In genomic region chr2:146317959-146318358, GRCh38 we compare ENCODE assay signal across 18 cellular contexts.
DNase-seq lines count a peak whose midpoint lies in the region; ATAC-seq and TF ChIP-seq lines count a peak whose summit lies in the region.
"Had no signal": no experiment of that assay in that cellular context is flagged by ENCODE, and none has a peak within 500 bp of the region (broad histone marks: within the 10 kb centered on the region; RNA-seq: fewer than 3 reads in every experiment).

No MANE protein-coding gene starts in this region.

- no peaks in the 10 kb centered on the region for H3K9me3 ChIP-seq in smooth muscle cell (replicated peaks; ENCODE audit: low read depth)
- no peaks in the 10 kb centered on the region for H3K9me3 ChIP-seq in CD8-positive, alpha-beta T cell (ENCODE audit: low read length)
- H3K9me3 ChIP-seq: esophagus squamous epithelium, testis had no signal

- H3K4me3 Mint-ChIP-seq in CD8-positive, alpha-beta T cell: no peak overlapping the region
- H3K4me3 Mint-ChIP-seq: activated CD4-positive, alpha-beta memory T cell treated with anti-CD3 and anti-CD28 coated beads for 36 hours; activated T-cell treated with anti-CD3 and anti-CD28 coated beads, Interleukin-2, amount 50 U/mL, for 72 hours; naive B cell had no signal

- H3K27ac ChIP-seq in smooth muscle cell (ENCODE audit: low read depth): peak overlapping the region; percentile 3
- H3K27ac ChIP-seq in CD8-positive, alpha-beta T cell (ENCODE audit: low read depth, low read length): no peak overlapping the region
- H3K27ac ChIP-seq: coronary artery, esophagus squamous epithelium, testis had no signal

- no peak overlapping the region for H3K9ac ChIP-seq in smooth muscle cell (ENCODE audit: low read depth)

- intact Hi-C loops in CD8-positive, alpha-beta T cell (cut with DNase I, micrococcal nuclease): no loop called here

- TF ChIP-seq CTCF in epithelial cell of esophagus (IDR thresholded peaks at IDR 0.05; ENCODE audit: insufficient read depth, low read depth, low read length, missing control alignments) (no peak), smooth muscle cell (IDR thresholded peaks at IDR 0.05; ENCODE audit: borderline replicate concordance, insufficient read depth, poor library complexity, severe bottlenecking) (no peak), omental fat pad (IDR thresholded peaks at IDR 0.05) (no peak)
- no peak for TF ChIP-seq CTCF in CD8-positive, alpha-beta T cell (IDR thresholded peaks at IDR 0.05)

- H3K79me2 ChIP-seq in smooth muscle cell (ENCODE audit: low read depth): no peaks in the 10 kb centered on the region

- H3K4me1 Mint-ChIP-seq in CD8-positive, alpha-beta T cell (ENCODE audit: low read depth): no peaks in the 10 kb centered on the region
- H3K4me1 Mint-ChIP-seq: naive B cell had no signal

- no peaks in the 10 kb centered on the region for H3K27me3 ChIP-seq in smooth muscle cell (ENCODE audit: low read depth)
- no peaks in the 10 kb centered on the region for H3K27me3 ChIP-seq in CD8-positive, alpha-beta T cell (ENCODE audit: insufficient read depth, low read length)
- H3K27me3 ChIP-seq: esophagus squamous epithelium, testis had no signal

- H3K36me3 ChIP-seq in smooth muscle cell (ENCODE audit: low read depth): no peaks in the 10 kb centered on the region
- H3K36me3 ChIP-seq in CD8-positive, alpha-beta T cell (ENCODE audit: insufficient read depth, low read length): no peaks in the 10 kb centered on the region
- H3K36me3 ChIP-seq: esophagus squamous epithelium had no signal

- WGBS in smooth muscle cell (ENCODE audit: low lambda C conversion rate): 38% methylated on average over 2 of the region's 2 CpGs

- H3K4me2 ChIP-seq in smooth muscle cell: no peak overlapping the region

- no peak overlapping the region for H3K4me3 ChIP-seq in epithelial cell of esophagus (ENCODE audit: low read length)
- H3K4me3 ChIP-seq in smooth muscle cell: no peak overlapping the region
- no peak overlapping the region for H3K4me3 ChIP-seq in CD8-positive, alpha-beta T cell (ENCODE audit: low read depth, low read length)
- H3K4me3 ChIP-seq: coronary artery, esophagus squamous epithelium, testis had no signal

- no peaks in the 10 kb centered on the region for H3K36me3 Mint-ChIP-seq in CD8-positive, alpha-beta T cell
- H3K36me3 Mint-ChIP-seq: activated CD4-positive, alpha-beta memory T cell treated with anti-CD3 and anti-CD28 coated beads for 36 hours; naive B cell had no signal

- peaks cover 4% of the 10 kb centered on the region for H3K9me3 Mint-ChIP-seq in CD8-positive, alpha-beta T cell
- H3K9me3 Mint-ChIP-seq: activated CD4-positive, alpha-beta memory T cell treated with anti-CD3 and anti-CD28 coated beads for 36 hours; naive B cell had no signal

- no peaks in the 10 kb centered on the region for H3K4me1 ChIP-seq in smooth muscle cell (ENCODE audit: low read depth)
- no peaks in the 10 kb centered on the region for H3K4me1 ChIP-seq in CD8-positive, alpha-beta T cell (ENCODE audit: insufficient read depth, low read length)
- H3K4me1 ChIP-seq: esophagus squamous epithelium, testis had no signal

- CTCF ChIA-PET in CD8-positive, alpha-beta T cell (lab: Charles Lee): no interaction called here

- no peak overlapping the region for H2AFZ ChIP-seq in smooth muscle cell (ENCODE audit: low read depth)

- H3K27me3 Mint-ChIP-seq in CD8-positive, alpha-beta T cell (ENCODE audit: low read depth): no peaks in the 10 kb centered on the region
- H3K27me3 Mint-ChIP-seq: activated CD4-positive, alpha-beta memory T cell treated with anti-CD3 and anti-CD28 coated beads for 36 hours; naive B cell had no signal

- H4K20me1 ChIP-seq in smooth muscle cell (ENCODE audit: low read depth): no peaks in the 10 kb centered on the region

- POLR2A ChIA-PET in CD8-positive, alpha-beta T cell (lab: Charles Lee): no interaction called here

- no peak overlapping the region for H3K27ac Mint-ChIP-seq in CD8-positive, alpha-beta T cell
- H3K27ac Mint-ChIP-seq: activated CD4-positive, alpha-beta memory T cell treated with anti-CD3 and anti-CD28 coated beads for 36 hours; activated T-cell treated with anti-CD3 and anti-CD28 coated beads, Interleukin-2, amount 50 U/mL, for 72 hours; naive B cell had no signal

- no peaks in the 10 kb centered on the region for H3F3A ChIP-seq in smooth muscle cell (ENCODE audit: low read depth)

- DNase-seq in SKM-1 treated with dmso at 0.1 percent for 144 hours (lab: John Stamatoyannopoulos, UW; ENCODE audit: unreplicated experiment) (peak; percentile 28), SKM-1 (lab: John Stamatoyannopoulos, UW; ENCODE audit: unreplicated experiment) (no peak), NOMO-1 treated with DMSO at 0.1 percent for 48 hours (lab: John Stamatoyannopoulos, UW; ENCODE audit: unreplicated experiment) (peak; percentile 34), epithelial cell of esophagus (ENCODE audit: low read depth) (peak; percentile 79), smooth muscle cell (lab: John Stamatoyannopoulos, UW; ENCODE audit: unreplicated experiment) (no peak), omental fat pad (ENCODE audit: low spot score) (no peak), COLO668 (lab: John Stamatoyannopoulos, UW; ENCODE audit: unreplicated experiment) (no peak)
- DNase-seq in CD8-positive, alpha-beta T cell: no peak
- DNase-seq: activated CD4-positive, alpha-beta memory T cell treated with anti-CD3 and anti-CD28 coated beads for 36 hours; activated T-cell treated with anti-CD3 and anti-CD28 coated beads, Interleukin-2, amount 50 U/mL, for 72 hours; esophagus squamous epithelium; naive B cell; NCI-H2107; NCI-H82; SHP77 treated with DMSO at 0.1 percent for 48 hours; stimulated activated CD8-positive, alpha-beta memory T cell treated with anti-CD3 and anti-CD28 coated beads, Interleukin-4, amount 100 ng/mL, for 48 hours; testis had no signal

- no peak for ATAC-seq in omental fat pad (ENCODE audit: low FRiP score)
- no peak for ATAC-seq in CD8-positive, alpha-beta T cell
- ATAC-seq: activated T-cell treated with anti-CD3 and anti-CD28 coated beads, Interleukin-2, amount 50 U/mL, for 72 hours had no signal

Comparison
In these comparisons a context has a peak if more than half of its experiments do, and no peak if none do; other contexts are left out.
1. DNase-seq: peak in SKM-1 treated with dmso at 0.1 percent for 144 hours (single experiment), NOMO-1 treated with DMSO at 0.1 percent for 48 hours (single experiment) and epithelial cell of esophagus (single experiment); none in SKM-1 (single experiment), smooth muscle cell (single experiment), omental fat pad (single experiment), COLO668 (single experiment) and CD8-positive, alpha-beta T cell (0 of 7).